Comparison of ENCODE assay signal across 1 cellular context in genomic region chr17:63437287-63438091, GRCh38.
TF ChIP-seq lines count a peak whose summit lies in the region.

No MANE protein-coding gene starts in this region.

TF ChIP-seq in K562, 482 proteins besides CTCF, POLR2A, EP300 and RAD21 (continued from another document):
- TF ChIP-seq ZNF318 (IDR thresholded peaks at IDR 0.05; ENCODE audit: borderline replicate concordance in 1 of 2, low read depth in 1 of 2) (no peak), FOXK1 (CRISPR knock-in tag; IDR thresholded peaks at IDR 0.05; ENCODE audit: borderline replicate concordance) (no peak), ZNF584 (CRISPR knock-in tag; IDR thresholded peaks at IDR 0.05; ENCODE audit: low read depth) (no peak), ZNF592 (IDR thresholded peaks at IDR 0.05) (peak; percentile 82), ARID1B (IDR thresholded peaks at IDR 0.05) (no peak), EHMT2 (IDR thresholded peaks at IDR 0.05) (no peak), ZNF586 (CRISPR knock-in tag; conservative IDR thresholded peaks at IDR 0.05) (no peak), ZNF12 (CRISPR knock-in tag; IDR thresholded peaks at IDR 0.05) (no peak), TCF3 (CRISPR knock-in tag; IDR thresholded peaks at IDR 0.05) (peak; percentile 18; the same call in 1 of the 2 replicates)
- TF ChIP-seq, protein P1, sequence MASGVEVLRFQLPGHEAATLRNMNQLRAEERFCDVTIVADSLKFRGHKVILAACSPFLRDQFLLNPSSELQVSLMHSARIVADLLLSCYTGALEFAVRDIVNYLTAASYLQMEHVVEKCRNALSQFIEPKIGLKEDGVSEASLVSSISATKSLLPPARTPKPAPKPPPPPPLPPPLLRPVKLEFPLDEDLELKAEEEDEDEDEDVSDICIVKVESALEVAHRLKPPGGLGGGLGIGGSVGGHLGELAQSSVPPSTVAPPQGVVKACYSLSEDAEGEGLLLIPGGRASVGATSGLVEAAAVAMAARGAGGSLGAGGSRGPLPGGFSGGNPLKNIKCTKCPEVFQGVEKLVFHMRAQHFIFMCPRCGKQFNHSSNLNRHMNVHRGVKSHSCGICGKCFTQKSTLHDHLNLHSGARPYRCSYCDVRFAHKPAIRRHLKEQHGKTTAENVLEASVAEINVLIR (CRISPR knock-in tag; IDR thresholded peaks at IDR 0.05) = no peak
- TF ChIP-seq, protein P2, sequence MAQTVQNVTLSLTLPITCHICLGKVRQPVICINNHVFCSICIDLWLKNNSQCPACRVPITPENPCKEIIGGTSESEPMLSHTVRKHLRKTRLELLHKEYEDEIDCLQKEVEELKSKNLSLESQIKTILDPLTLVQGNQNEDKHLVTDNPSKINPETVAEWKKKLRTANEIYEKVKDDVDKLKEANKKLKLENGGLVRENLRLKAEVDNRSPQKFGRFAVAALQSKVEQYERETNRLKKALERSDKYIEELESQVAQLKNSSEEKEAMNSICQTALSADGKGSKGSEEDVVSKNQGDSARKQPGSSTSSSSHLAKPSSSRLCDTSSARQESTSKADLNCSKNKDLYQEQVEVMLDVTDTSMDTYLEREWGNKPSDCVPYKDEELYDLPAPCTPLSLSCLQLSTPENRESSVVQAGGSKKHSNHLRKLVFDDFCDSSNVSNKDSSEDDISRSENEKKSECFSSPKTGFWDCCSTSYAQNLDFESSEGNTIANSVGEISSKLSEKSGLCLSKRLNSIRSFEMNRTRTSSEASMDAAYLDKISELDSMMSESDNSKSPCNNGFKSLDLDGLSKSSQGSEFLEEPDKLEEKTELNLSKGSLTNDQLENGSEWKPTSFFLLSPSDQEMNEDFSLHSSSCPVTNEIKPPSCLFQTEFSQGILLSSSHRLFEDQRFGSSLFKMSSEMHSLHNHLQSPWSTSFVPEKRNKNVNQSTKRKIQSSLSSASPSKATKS (CRISPR knock-in tag; IDR thresholded peaks at IDR 0.05) = no peak
